Comparison of ENCODE assay signal across 16 cellular contexts in the genomic region with DNA sequence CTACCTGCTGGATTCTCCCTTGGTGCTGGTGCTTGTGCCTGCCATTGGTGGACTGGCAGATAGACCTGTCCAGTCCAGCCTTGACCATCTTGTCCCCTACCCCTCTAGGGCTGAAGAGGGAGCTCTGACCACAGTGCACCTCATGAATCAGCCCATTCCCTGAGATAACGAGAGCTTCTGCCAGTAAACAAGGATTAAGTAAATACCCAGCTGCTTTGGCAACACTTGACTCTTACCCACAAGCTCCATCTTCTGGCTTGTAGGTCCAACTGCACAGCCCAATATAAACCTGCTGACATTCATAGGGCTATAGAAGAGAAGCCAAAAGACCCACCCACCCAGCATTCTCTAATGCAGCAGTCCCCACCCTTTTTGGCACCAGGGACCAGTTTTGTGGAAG.
A peak's percentile ranks its signal among the peaks of the same experiment; 100 is the strongest.
DNase-seq lines count a peak whose midpoint lies in the region; ATAC-seq and TF ChIP-seq lines count a peak whose summit lies in the region.
"Had no signal": no experiment of that assay in that cellular context is flagged by ENCODE, and none has a peak within 500 bp of the region (broad histone marks: within the 10 kb centered on the region; RNA-seq: fewer than 3 reads in every experiment).

No MANE protein-coding gene starts in this region.

- peak; percentile 84 to 99 (median 98) for ATAC-seq in right lobe of liver
- ATAC-seq in activated naive CD8-positive, alpha-beta T cell treated with anti-CD3 and anti-CD28 coated beads, Interleukin-2, amount 50 U/mL, for 24 hours: no peak
- ATAC-seq: activated naive CD4-positive, alpha-beta T cell treated with anti-CD3 and anti-CD28 coated beads, Interleukin-2, amount 50 U/mL, for 72 hours; foreskin keratinocyte; stimulated activated naive B cell treated with anti-CD40 and anti-IgM and Interleukin-4, amounts not matched to agents 10 μg/mL and 1 μg/mL and 100 μg/mL, for 72 hours had no signal

- no peaks in the 10 kb centered on the region for H3K4me1 ChIP-seq in right lobe of liver
- H3K4me1 ChIP-seq in CD4-positive, alpha-beta memory T cell (ENCODE audit: insufficient read depth, low read length): no peaks in the 10 kb centered on the region
- H3K4me1 ChIP-seq: breast epithelium, foreskin keratinocyte had no signal

- peaks cover 2 to 36% (median 22%) of the 10 kb centered on the region in 8 donors for H3K9me3 Mint-ChIP-seq in CD4-positive, alpha-beta memory T cell
- H3K9me3 Mint-ChIP-seq in activated naive CD8-positive, alpha-beta T cell treated with anti-CD3 and anti-CD28 coated beads, Interleukin-2, amount 50 U/mL, for 24 hours: peaks cover 8% of the 10 kb centered on the region
- H3K9me3 Mint-ChIP-seq: type B pancreatic cell had no signal

- H3K27ac ChIP-seq in WERI-Rb-1: peak overlapping the region; percentile 33
- H3K27ac ChIP-seq in right lobe of liver: no peak overlapping the region
- no peak overlapping the region for H3K27ac ChIP-seq in CD4-positive, alpha-beta memory T cell (ENCODE audit: low read depth, low read length)
- H3K27ac ChIP-seq: breast epithelium, foreskin keratinocyte, skin epidermis had no signal

- H3K27me3 Mint-ChIP-seq in CD4-positive, alpha-beta memory T cell: peaks cover 0 to 4% of the 10 kb centered on the region in 2 donors
- no peaks in the 10 kb centered on the region for H3K27me3 Mint-ChIP-seq in activated naive CD8-positive, alpha-beta T cell treated with anti-CD3 and anti-CD28 coated beads, Interleukin-2, amount 50 U/mL, for 24 hours
- H3K27me3 Mint-ChIP-seq: stimulated activated naive B cell treated with anti-CD40 and anti-IgM and Interleukin-4, amounts not matched to agents 10 μg/mL and 1 μg/mL and 100 μg/mL, for 72 hours; type B pancreatic cell had no signal

- WGBS in right lobe of liver (ENCODE audit: insufficient coverage, low coverage, low lambda C conversion rate, missing lambda C conversion rate): 50% methylated on average over 1 of the region's 1 CpG

- H3K9me3 ChIP-seq in WERI-Rb-1 (ENCODE audit: severe bottlenecking): peaks cover 44% of the 10 kb centered on the region
- no peaks in the 10 kb centered on the region for H3K9me3 ChIP-seq in right lobe of liver
- H3K9me3 ChIP-seq in CD4-positive, alpha-beta memory T cell (ENCODE audit: control insufficient read depth in 1 of 2, low read length in 2 of 2): peaks cover 0 to 10% of the 10 kb centered on the region in 2 donors

- H3K36me3 ChIP-seq in WERI-Rb-1 (no peaks in the 10 kb centered on the region; the same call in 1 of the 2 replicates), right lobe of liver (no peaks in the 10 kb centered on the region)
- H3K36me3 ChIP-seq in CD4-positive, alpha-beta memory T cell (ENCODE audit: insufficient read depth, low read length): no peaks in the 10 kb centered on the region
- H3K36me3 ChIP-seq: breast epithelium had no signal

- CTCF ChIA-PET in CD4-positive, alpha-beta memory T cell (lab: Charles Lee; ENCODE audit: partially characterized antibody): no interaction called here

- no peaks in the 10 kb centered on the region for H3K27me3 ChIP-seq in WERI-Rb-1 (ENCODE audit: insufficient read depth, low read depth, severe bottlenecking)
- no peaks in the 10 kb centered on the region for H3K27me3 ChIP-seq in right lobe of liver
- no peaks in the 10 kb centered on the region for H3K27me3 ChIP-seq in CD4-positive, alpha-beta memory T cell (ENCODE audit: insufficient read depth, low read length)
- H3K27me3 ChIP-seq: breast epithelium, foreskin keratinocyte had no signal

- no peak overlapping the region for H3K4me3 Mint-ChIP-seq in CD4-positive, alpha-beta memory T cell
- H3K4me3 Mint-ChIP-seq in activated naive CD8-positive, alpha-beta T cell treated with anti-CD3 and anti-CD28 coated beads, Interleukin-2, amount 50 U/mL, for 24 hours: no peak overlapping the region
- H3K4me3 Mint-ChIP-seq: stimulated activated naive B cell treated with anti-CD40 and anti-IgM and Interleukin-4, amounts not matched to agents 10 μg/mL and 1 μg/mL and 100 μg/mL, for 72 hours; type B pancreatic cell had no signal

- H3K4me3 ChIP-seq in NB4 (ENCODE audit: low read depth, low read length) (no peak overlapping the region), WERI-Rb-1 (ENCODE audit: low read depth, low read length) (no peak overlapping the region), right lobe of liver (no peak overlapping the region)
- no peak overlapping the region for H3K4me3 ChIP-seq in CD4-positive, alpha-beta memory T cell (ENCODE audit: low read length in 2 of 2)
- H3K4me3 ChIP-seq: breast epithelium, skin epidermis had no signal

- POLR2A ChIA-PET in CD4-positive, alpha-beta memory T cell (lab: Charles Lee; ENCODE audit: partially characterized antibody): no interaction called here

- H3K36me3 Mint-ChIP-seq in CD4-positive, alpha-beta memory T cell: peaks cover 4 to 8% of the 10 kb centered on the region in 2 donors
- H3K36me3 Mint-ChIP-seq in activated naive CD8-positive, alpha-beta T cell treated with anti-CD3 and anti-CD28 coated beads, Interleukin-2, amount 50 U/mL, for 24 hours (ENCODE audit: low read depth): no peaks in the 10 kb centered on the region
- H3K36me3 Mint-ChIP-seq: type B pancreatic cell had no signal

- intact Hi-C loops in right lobe of liver (cut with DNase I): no loop called here
- intact Hi-C loops in CD4-positive, alpha-beta memory T cell (cut with micrococcal nuclease): no loop called here

- no peaks in the 10 kb centered on the region for H3K4me1 Mint-ChIP-seq in CD4-positive, alpha-beta memory T cell
- no peaks in the 10 kb centered on the region for H3K4me1 Mint-ChIP-seq in activated naive CD8-positive, alpha-beta T cell treated with anti-CD3 and anti-CD28 coated beads, Interleukin-2, amount 50 U/mL, for 24 hours
- H3K4me1 Mint-ChIP-seq: stimulated activated naive B cell treated with anti-CD40 and anti-IgM and Interleukin-4, amounts not matched to agents 10 μg/mL and 1 μg/mL and 100 μg/mL, for 72 hours had no signal

- TF ChIP-seq POLR2A in NB4 (IDR thresholded peaks at IDR 0.05; ENCODE audit: extremely low read depth, insufficient read length) (no peak), right lobe of liver (IDR thresholded peaks at IDR 0.05) (no peak)

- no peak overlapping the region for H3K27ac Mint-ChIP-seq in CD4-positive, alpha-beta memory T cell
- H3K27ac Mint-ChIP-seq in activated naive CD8-positive, alpha-beta T cell treated with anti-CD3 and anti-CD28 coated beads, Interleukin-2, amount 50 U/mL, for 24 hours: no peak overlapping the region
- H3K27ac Mint-ChIP-seq: activated naive CD4-positive, alpha-beta T cell treated with anti-CD3 and anti-CD28 coated beads, Interleukin-2, amount 50 U/mL, for 72 hours; stimulated activated naive B cell treated with anti-CD40 and anti-IgM and Interleukin-4, amounts not matched to agents 10 μg/mL and 1 μg/mL and 100 μg/mL, for 72 hours; type B pancreatic cell had no signal

- TF ChIP-seq CTCF in NB4 (IDR thresholded peaks at IDR 0.05; ENCODE audit: low read depth, low read length) (peak; percentile 4), WERI-Rb-1 (IDR thresholded peaks at IDR 0.05; ENCODE audit: low read depth, low read length) (peak; percentile 70), right lobe of liver (IDR thresholded peaks at IDR 0.05) (peak in 3 of 4 donors; percentile 29 to 72 (median 42))

- DNase-seq in ELR (ENCODE audit: low read depth): peak; percentile 19
- DNase-seq in NB4 (ENCODE audit: low read depth): peak; percentile 11
- DNase-seq in WERI-Rb-1: peak; percentile 71
- peak in 1 of 3 donors; percentile 66 for DNase-seq in right lobe of liver
- no peak for DNase-seq in CD4-positive, alpha-beta memory T cell
- DNase-seq in activated naive CD8-positive, alpha-beta T cell treated with anti-CD3 and anti-CD28 coated beads, Interleukin-2, amount 50 U/mL, for 24 hours: no peak
- no peak for DNase-seq in MV-4-11 (lab: John Stamatoyannopoulos, UW)
- DNase-seq: activated CD8-positive, alpha-beta memory T cell treated with anti-CD3 and anti-CD28 coated beads, Interleukin-2, amount 50 U/mL, for 4 hours; effector CD4-positive, alpha-beta T cell; NCI-H187; stimulated activated naive B cell treated with anti-CD40 and anti-IgM and Interleukin-4, amounts not matched to agents 10 μg/mL and 1 μg/mL and 100 μg/mL, for 72 hours had no signal

Comparison
In these comparisons a context has a peak if more than half of its experiments do, and no peak if none do; other contexts are left out.
1. DNase-seq: peak in ELR (single experiment), NB4 (single experiment) and WERI-Rb-1 (single experiment); none in CD4-positive, alpha-beta memory T cell (0 of 5), activated naive CD8-positive, alpha-beta T cell treated with anti-CD3 and anti-CD28 coated beads, Interleukin-2, amount 50 U/mL, for 24 hours (single experiment) and MV-4-11 (single experiment).
2. CTCF ChIP-seq: peak in every context shown above with its lines; median percentile 70 in WERI-Rb-1; 42 in right lobe of liver; 4 in NB4.